In genomic region chr5:31640024-31640423, GRCh38 we compare ENCODE assay signal across 1 cellular context.
TF ChIP-seq lines count a peak whose summit lies in the region.

No MANE protein-coding gene starts in this region.

TF ChIP-seq in H1, 55 proteins besides CTCF, POLR2A, EP300 and RAD21:
- TF ChIP-seq, protein P1, sequence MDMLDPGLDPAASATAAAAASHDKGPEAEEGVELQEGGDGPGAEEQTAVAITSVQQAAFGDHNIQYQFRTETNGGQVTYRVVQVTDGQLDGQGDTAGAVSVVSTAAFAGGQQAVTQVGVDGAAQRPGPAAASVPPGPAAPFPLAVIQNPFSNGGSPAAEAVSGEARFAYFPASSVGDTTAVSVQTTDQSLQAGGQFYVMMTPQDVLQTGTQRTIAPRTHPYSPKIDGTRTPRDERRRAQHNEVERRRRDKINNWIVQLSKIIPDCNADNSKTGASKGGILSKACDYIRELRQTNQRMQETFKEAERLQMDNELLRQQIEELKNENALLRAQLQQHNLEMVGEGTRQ (IDR thresholded peaks at IDR 0.05; ENCODE audit: low read length), result no peak
- TF ChIP-seq KDM4A (IDR thresholded peaks at IDR 0.05; ENCODE audit: low read depth, low read length, severe bottlenecking) (no peak), MAFK (IDR thresholded peaks at IDR 0.05; ENCODE audit: low read depth, low read length) (no peak), RNF2 (IDR thresholded peaks at IDR 0.05; ENCODE audit: borderline replicate concordance, low read depth, low read length, missing control alignments, poor library complexity, severe bottlenecking) (peak; percentile 40), PHF8 (conservative IDR thresholded peaks at IDR 0.05; ENCODE audit: low read depth, low read length) (no peak), RXRA (IDR thresholded peaks at IDR 0.05; ENCODE audit: insufficient read depth, low read depth, low read length) (no peak), EGR1 (IDR thresholded peaks at IDR 0.05; ENCODE audit: borderline replicate concordance, low read depth, low read length) (no peak), SIX5 (IDR thresholded peaks at IDR 0.05; ENCODE audit: low read depth, low read length) (no peak), MAX (IDR thresholded peaks at IDR 0.05) (peak; percentile 47; the same call in 1 of the 2 replicates), JUN (IDR thresholded peaks at IDR 0.05; ENCODE audit: low read depth, low read length) (no peak), BACH1 (IDR thresholded peaks at IDR 0.05; ENCODE audit: low read length) (no peak), CBX8 (IDR thresholded peaks at IDR 0.05; ENCODE audit: borderline replicate concordance, low read depth, low read length) (no peak), CHD2 (IDR thresholded peaks at IDR 0.05; ENCODE audit: low read length) (no peak), CHD1 (IDR thresholded peaks at IDR 0.05; ENCODE audit: low read depth, low read length) (no peak), SUZ12 (IDR thresholded peaks at IDR 0.05; ENCODE audit: low read length) (peak; percentile 60; the same call in 1 of the 2 replicates), ASH2L (IDR thresholded peaks at IDR 0.05; ENCODE audit: low read length) (peak; percentile 77), GTF2F1 (IDR thresholded peaks at IDR 0.05; ENCODE audit: borderline replicate concordance, low read depth, low read length) (no peak), TEAD4 (IDR thresholded peaks at IDR 0.05; ENCODE audit: low read depth, low read length) (peak; percentile 62; the same call in 1 of the 2 replicates), TBP (IDR thresholded peaks at IDR 0.05; ENCODE audit: low read depth, low read length) (no peak), FOSL1 (IDR thresholded peaks at IDR 0.05; ENCODE audit: insufficient read depth, low read depth, low read length) (no peak), TCF12 (IDR thresholded peaks at IDR 0.05; ENCODE audit: low read depth, low read length) (no peak), POU5F1 (IDR thresholded peaks at IDR 0.05; ENCODE audit: low read depth, low read length) (no peak), BCL11A (IDR thresholded peaks at IDR 0.05; ENCODE audit: low read depth in 2 of 2, low read length in 2 of 2) (no peak), SP2 (IDR thresholded peaks at IDR 0.05; ENCODE audit: low read length) (no peak), NRF1 (IDR thresholded peaks at IDR 0.05; ENCODE audit: low read depth, low read length) (no peak), KDM1A (IDR thresholded peaks at IDR 0.05; ENCODE audit: borderline replicate concordance, low read length) (no peak)
- TF ChIP-seq, protein P2, sequence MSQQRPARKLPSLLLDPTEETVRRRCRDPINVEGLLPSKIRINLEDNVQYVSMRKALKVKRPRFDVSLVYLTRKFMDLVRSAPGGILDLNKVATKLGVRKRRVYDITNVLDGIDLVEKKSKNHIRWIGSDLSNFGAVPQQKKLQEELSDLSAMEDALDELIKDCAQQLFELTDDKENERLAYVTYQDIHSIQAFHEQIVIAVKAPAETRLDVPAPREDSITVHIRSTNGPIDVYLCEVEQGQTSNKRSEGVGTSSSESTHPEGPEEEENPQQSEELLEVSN (IDR thresholded peaks at IDR 0.05), result no peak
